21 cellular contexts compared by ENCODE assay signal in the genomic region with DNA sequence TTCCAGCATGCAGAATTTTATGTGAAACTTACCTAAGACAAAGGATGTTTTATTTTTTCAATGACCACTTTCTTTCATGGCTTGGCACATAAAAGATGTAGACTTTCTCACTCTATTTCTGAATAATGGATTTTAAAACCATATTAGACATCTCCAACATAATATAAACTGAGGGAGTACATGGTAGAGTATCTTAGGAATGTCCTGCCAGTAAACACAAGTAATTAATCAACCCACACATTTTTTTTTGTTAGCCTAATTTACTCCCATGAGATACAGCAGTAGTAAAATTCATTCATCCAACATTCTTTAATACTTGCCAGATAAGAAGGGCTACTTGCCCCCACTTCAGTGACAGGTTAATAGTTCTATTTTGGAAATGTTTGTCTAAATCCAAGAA.
"Had no signal": no experiment of that assay in that cellular context is flagged by ENCODE, and none has a peak within 500 bp of the region (broad histone marks: within the 10 kb centered on the region; RNA-seq: fewer than 3 reads in every experiment).

No MANE protein-coding gene starts in this region.

- H3K9me3 ChIP-seq: Peyer's patch, SJCRH30 had no signal

- H3K27me3 ChIP-seq: Peyer's patch, SJCRH30 had no signal

- H3K27ac ChIP-seq: Peyer's patch, RWPE1, SJCRH30 had no signal

- H3K4me1 ChIP-seq: Peyer's patch had no signal

- ATAC-seq: activated CD4-positive, CD25-positive, alpha-beta regulatory T cell treated with anti-CD3 and anti-CD28 coated beads, Interleukin-2, amount 50 U/mL, for 24 hours; activated CD8-positive, alpha-beta T cell treated with anti-CD3 and anti-CD28 coated beads for 36 hours; activated T-cell treated with anti-CD3 and anti-CD28 coated beads, Interleukin-2, amount 50 U/mL, for 72 hours had no signal

- H3K4me3 ChIP-seq: Peyer's patch, SJCRH30 had no signal

- DNase-seq: activated CD4-positive, alpha-beta T cell treated with anti-CD3 and anti-CD28 coated beads for 4 hours; activated CD8-positive, alpha-beta memory T cell treated with anti-CD3 and anti-CD28 coated beads, Interleukin-2, amount 50 U/mL, for 4 hours; activated CD8-positive, alpha-beta T cell treated with anti-CD3 and anti-CD28 coated beads for 36 hours; activated gamma-delta T cell treated with Interleukin-2 at 50 U/mL for 16 hours; activated naive CD4-positive, alpha-beta T cell treated with anti-CD3 and anti-CD28 coated beads, Interleukin-2, amount 10 ng/mL, durations not matched to agents 7 days and 5 days; activated naive CD8-positive, alpha-beta T cell treated with anti-CD3 and anti-CD28 coated beads for 36 hours; activated T-cell treated with anti-CD3 and anti-CD28 coated beads, Interleukin-2, amount 50 U/mL, for 72 hours; anterior cingulate cortex; cerebellar nuclear complex; Kasumi-1; KBM-7; NCI-H1048; NCI-H146; NCI-H2029; NCI-H510A treated with DMSO at 0.1 percent for 48 hours; NCI-H69; Peyer's patch; Right ventricle myocardium superior; SJCRH30 had no signal

- H3K36me3 ChIP-seq: Peyer's patch, SJCRH30 had no signal
